ENCODE assay signal across 1 cellular context in genomic region chr7:155951554-155952158, GRCh38.
TF ChIP-seq lines count a peak whose summit lies in the region.

No MANE protein-coding gene starts in this region.

TF ChIP-seq in HepG2, 621 proteins besides CTCF, POLR2A, EP300 and RAD21 (continued from another document and continues in another):
- TF ChIP-seq ZNF318 (CRISPR knock-in tag; IDR thresholded peaks at IDR 0.05) (no peak), MXD1 (CRISPR knock-in tag; IDR thresholded peaks at IDR 0.05) (no peak), ZNF512B (CRISPR knock-in tag; IDR thresholded peaks at IDR 0.05; ENCODE audit: borderline replicate concordance) (peak; percentile 79; the same call in 1 of the 2 replicates), PATZ1 (CRISPR knock-in tag; IDR thresholded peaks at IDR 0.05) (peak; percentile 73), ZNF674 (CRISPR knock-in tag; IDR thresholded peaks at IDR 0.05; ENCODE audit: low read depth) (no peak), ZMAT5 (CRISPR knock-in tag; IDR thresholded peaks at IDR 0.05; ENCODE audit: borderline replicate concordance, low read depth) (no peak), NFRKB (IDR thresholded peaks at IDR 0.05) (no peak), AHDC1 (CRISPR knock-in tag; IDR thresholded peaks at IDR 0.05; ENCODE audit: borderline replicate concordance) (peak; percentile 94), POGZ (CRISPR knock-in tag; IDR thresholded peaks at IDR 0.05) (peak; percentile 88), NKX3-1 (CRISPR knock-in tag; IDR thresholded peaks at IDR 0.05) (peak; percentile 60; the same call in 1 of the 2 replicates), MED8 (CRISPR knock-in tag; IDR thresholded peaks at IDR 0.05; ENCODE audit: insufficient replicate concordance) (peak; percentile 59), MNT (IDR thresholded peaks at IDR 0.05) (no peak), ZFP90 (CRISPR knock-in tag; IDR thresholded peaks at IDR 0.05; ENCODE audit: borderline replicate concordance) (no peak; the same call in 1 of the 2 replicates), PBX3 (CRISPR knock-in tag; IDR thresholded peaks at IDR 0.05; ENCODE audit: borderline replicate concordance) (no peak), SMAD9 (CRISPR knock-in tag; IDR thresholded peaks at IDR 0.05) (no peak), SOX13 (IDR thresholded peaks at IDR 0.05) (peak; percentile 71), SOX13 (CRISPR knock-in tag; conservative IDR thresholded peaks at IDR 0.05 in 1 of 2, IDR thresholded peaks at IDR 0.05 in 1 of 2) (peak in 1 of 2 experiments; percentile 94; a peak in 2 of 4 replicates), PAWR (CRISPR knock-in tag; IDR thresholded peaks at IDR 0.05; ENCODE audit: borderline replicate concordance) (no peak), ZNF572 (CRISPR knock-in tag; IDR thresholded peaks at IDR 0.05) (no peak; the same call in 1 of the 2 replicates), NAIF1 (CRISPR knock-in tag; IDR thresholded peaks at IDR 0.05; ENCODE audit: borderline replicate concordance) (peak; percentile 77; the same call in 1 of the 2 replicates), IRF2 (CRISPR knock-in tag; IDR thresholded peaks at IDR 0.05) (peak; percentile 91), ZFP91 (CRISPR knock-in tag; IDR thresholded peaks at IDR 0.05; ENCODE audit: borderline replicate concordance) (peak; percentile 80), HNF4A (CRISPR knock-in tag; IDR thresholded peaks at IDR 0.05) (peak; percentile 97), SNAPC2 (CRISPR knock-in tag; IDR thresholded peaks at IDR 0.05) (peak; percentile 79), NCOA2 (CRISPR knock-in tag; IDR thresholded peaks at IDR 0.05) (peak; percentile 94), AGO1 (IDR thresholded peaks at IDR 0.05; ENCODE audit: low read depth, low read length, poor library complexity, severe bottlenecking) (no peak), ZNF543 (CRISPR knock-in tag; IDR thresholded peaks at IDR 0.05) (peak; percentile 53; the same call in 1 of the 2 replicates), ZEB1 (IDR thresholded peaks at IDR 0.05; ENCODE audit: insufficient replicate concordance, low read depth) (peak; percentile 41), PPARG (CRISPR knock-in tag; conservative IDR thresholded peaks at IDR 0.05) (peak; percentile 88), SAP130 (CRISPR knock-in tag; IDR thresholded peaks at IDR 0.05; ENCODE audit: low read depth) (peak; percentile 89), JUNB (CRISPR knock-in tag; IDR thresholded peaks at IDR 0.05; ENCODE audit: borderline replicate concordance) (peak; percentile 91)
